8 cellular contexts compared by ENCODE assay signal in genomic region chr16:50806099-50807062, GRCh38.
DNase-seq lines count a peak whose midpoint lies in the region; ATAC-seq, FAIRE-seq and TF ChIP-seq lines count a peak whose summit lies in the region.

No MANE protein-coding gene starts in this region.

- H2BK120ac ChIP-seq in H1 (replicated peaks; ENCODE audit: low read depth, low read length) = no peak overlapping the region

- DNase-seq in CD8-positive, alpha-beta memory T cell = peak; percentile 76 to 89 (median 86)
- DNase-seq in HL-60 (ENCODE audit: low read depth in 1 of 2, low spot score in 1 of 2) (peak; percentile 66 to 85), NCI-H82 treated with DMSO at 0.1 percent for 48 hours (lab: John Stamatoyannopoulos, UW; ENCODE audit: unreplicated experiment) (peak; percentile 95), H1 (ENCODE audit: low read depth in 1 of 2, low spot score in 2 of 2) (peak; percentile 62 to 91), medulla oblongata (ENCODE audit: extremely low spot score) (peak; percentile 98)
- DNase-seq in activated CD8-positive, alpha-beta memory T cell treated with anti-CD3 and anti-CD28 coated beads for 1 hour (ENCODE audit: extremely low read depth in 1 of 2, low read depth in 1 of 2) = peak; percentile 58 to 64
- DNase-seq in stimulated activated CD8-positive, alpha-beta memory T cell treated with anti-CD3 and anti-CD28 coated beads, Interleukin-12 subunit alpha, Interleukin-12 subunit beta, amount 100 ng/mL, for 24 hours (ENCODE audit: extremely low read depth) = peak; percentile 47

- H3K9ac ChIP-seq in H1 (replicated peaks in 1 of 4; ENCODE audit: extremely low read depth in 1 of 4, low read depth in 3 of 4, low read length in 3 of 4) = no peak overlapping the region

- no peak for TF ChIP-seq POLR2A in H1 (IDR thresholded peaks at IDR 0.05; ENCODE audit: control extremely low read depth in 1 of 2, low read depth in 2 of 2, low read length in 2 of 2)

- peak overlapping the region; percentile 4 to 91 (median 78) for H3K27ac Mint-ChIP-seq in CD8-positive, alpha-beta memory T cell

- H3K79me2 ChIP-seq in H1 (ENCODE audit: control insufficient read depth in 1 of 2, insufficient read depth in 2 of 2, low read length in 2 of 2) = no peaks in the 10 kb centered on the region

- H3K4me1 ChIP-seq in CD8-positive, alpha-beta memory T cell (ENCODE audit: insufficient read depth, low read length) = peaks cover 6% of the 10 kb centered on the region
- H3K4me1 ChIP-seq in H1 (replicated peaks in 1 of 4; ENCODE audit: control insufficient read depth in 3 of 4, insufficient read depth in 4 of 4, low read length in 3 of 4) = peaks cover 0 to 5% (median 0%) of the 10 kb centered on the region in 4 experiments; a peak in 2 of 7 replicates

- no peak overlapping the region for H2BK5ac ChIP-seq in H1 (ENCODE audit: low read depth, low read length)

- no peak overlapping the region for H3K14ac ChIP-seq in H1 (ENCODE audit: insufficient read length)

- 29% methylated on average over 26 of the region's 26 CpGs; no CpG with 5 or more reads in 1 of the 2 experiments for WGBS in H1 (ENCODE audit: extremely low coverage in 1 of 2, insufficient coverage in 1 of 2, insufficient read length in 1 of 2, insufficient replicate concordance in 2 of 2, low coverage in 1 of 2, low lambda C conversion rate in 2 of 2, missing lambda C conversion rate in 1 of 2), 2 experiments

- H3K9me3 Mint-ChIP-seq in CD8-positive, alpha-beta memory T cell = no peaks in the 10 kb centered on the region

- no peaks in the 10 kb centered on the region for H4K20me1 ChIP-seq in H1 (replicated peaks in 1 of 2; ENCODE audit: control insufficient read depth in 1 of 2, insufficient read depth in 2 of 2, low read length in 2 of 2)

- no peak overlapping the region for H2AK5ac ChIP-seq in H1 (ENCODE audit: low read depth, low read length)

- H3K4me2 ChIP-seq in H1 (ENCODE audit: insufficient read depth in 1 of 2, low read depth in 2 of 2, low read length in 2 of 2) = peak overlapping the region; percentile 17 to 87

- peaks cover 0 to 9% (median 0%) of the 10 kb centered on the region in 3 donors for H3K36me3 Mint-ChIP-seq in CD8-positive, alpha-beta memory T cell

- H3K36me3 ChIP-seq in CD8-positive, alpha-beta memory T cell (ENCODE audit: insufficient read depth, low read length) = no peaks in the 10 kb centered on the region
- no peaks in the 10 kb centered on the region for H3K36me3 ChIP-seq in H1 (ENCODE audit: control insufficient read depth in 2 of 4, insufficient read depth in 4 of 4, low read length in 3 of 4)

- no peak overlapping the region for H4K91ac ChIP-seq in H1 (replicated peaks; ENCODE audit: insufficient read length, low read length)

- no peaks in the 10 kb centered on the region for H3K79me1 ChIP-seq in H1 (ENCODE audit: low read depth, low read length)

- no peak overlapping the region for H3K27ac ChIP-seq in CD8-positive, alpha-beta memory T cell (ENCODE audit: low read depth, low read length)
- no peak overlapping the region for H3K27ac ChIP-seq in HL-60 (replicated peaks)
- H3K27ac ChIP-seq in H1 (ENCODE audit: low read depth, low read length) = no peak overlapping the region

- no peak overlapping the region for H2BK15ac ChIP-seq in H1 (ENCODE audit: low read length)

- no peak overlapping the region for H4K5ac ChIP-seq in H1 (ENCODE audit: insufficient read length, low read depth, low read length)

- H3K4me1 Mint-ChIP-seq in CD8-positive, alpha-beta memory T cell = peaks cover 8 to 12% (median 10%) of the 10 kb centered on the region in 3 donors

- no peak overlapping the region for H3K56ac ChIP-seq in H1 (replicated peaks; ENCODE audit: insufficient read length, low read depth, low read length)

- H3K4me3 ChIP-seq in CD8-positive, alpha-beta memory T cell (ENCODE audit: low read length) = peak overlapping the region; percentile 53
- H3K4me3 ChIP-seq in HL-60 (replicated peaks; ENCODE audit: insufficient read depth, low read length) = no peak overlapping the region
- H3K4me3 ChIP-seq in H1 (ENCODE audit: extremely low read depth in 1 of 4, insufficient read depth in 2 of 4, low read depth in 3 of 4, low read length in 4 of 4) = peak overlapping the region; percentile 18 to 53 (median 38); a peak in 7 of 8 replicates

- peaks cover 0 to 2% of the 10 kb centered on the region in 2 donors for H3K27me3 Mint-ChIP-seq in CD8-positive, alpha-beta memory T cell

- ATAC-seq in GM19467 (IDR thresholded peaks at IDR 0.05; ENCODE audit: unreplicated experiment) = peak; percentile 91

- peak; percentile 88 for FAIRE-seq in H1 (lab: Jason Lieb, UNC)

- no peak overlapping the region for H3K4ac ChIP-seq in H1 (replicated peaks; ENCODE audit: insufficient read length, low read depth, low read length)

- TF ChIP-seq CTCF in HL-60 (IDR thresholded peaks at IDR 0.05; ENCODE audit: insufficient read depth, low read length) (peak; percentile 77), H1 (IDR thresholded peaks at IDR 0.05; ENCODE audit: control extremely low read depth in 1 of 3, insufficient read depth in 1 of 3, low read depth in 1 of 3, low read length in 3 of 3) (peak; percentile 72 to 94 (median 73))

- H3K9me3 ChIP-seq in CD8-positive, alpha-beta memory T cell (ENCODE audit: low read length) = no peaks in the 10 kb centered on the region
- H3K9me3 ChIP-seq in H1 (ENCODE audit: insufficient read depth in 2 of 2, low read depth in 1 of 2, low read length in 1 of 2) = no peaks in the 10 kb centered on the region

- peak; percentile 80 to 83 for TF ChIP-seq RAD21 in H1 (IDR thresholded peaks at IDR 0.05 in 1 of 2, conservative IDR thresholded peaks at IDR 0.05 in 1 of 2; ENCODE audit: low read depth in 2 of 2, low read length in 2 of 2)

- no peaks in the 10 kb centered on the region for H3K27me3 ChIP-seq in CD8-positive, alpha-beta memory T cell (ENCODE audit: insufficient read depth, low read length, poor library complexity, severe bottlenecking)
- H3K27me3 ChIP-seq in HL-60 (ENCODE audit: insufficient read depth, poor library complexity, severe bottlenecking) = peaks cover 2% of the 10 kb centered on the region
- H3K27me3 ChIP-seq in H1 (replicated peaks in 1 of 4; ENCODE audit: control insufficient read depth in 3 of 4, extremely low read depth in 1 of 4, insufficient read depth in 3 of 4, low read length in 3 of 4) = no peaks in the 10 kb centered on the region

- H4K8ac ChIP-seq in H1 (ENCODE audit: extremely low read depth, insufficient read depth, low read length) = no peak overlapping the region

- CTCF ChIA-PET in CD8-positive, alpha-beta memory T cell (lab: Charles Lee) = interaction anchor here (0.7 to 5.2 kb wide), 77 partner anchors 9 to 782 kb away, joined by 3 to 79 read pairs (median 4); partner anchors contain the start of genes CNEP1R1, CYLD, HEATR3 and SNX20
- CTCF ChIA-PET in H1 (lab: Charles Lee; ENCODE audit: partially characterized antibody) = interaction anchor here (0.5 to 13.4 kb wide), 100 partner anchors 8 to 1058 kb away, joined by 3 to 251 read pairs (median 4); partner anchors contain the start of genes ADCY7, CYLD and SNX20

- POLR2A ChIA-PET in CD8-positive, alpha-beta memory T cell (lab: Charles Lee) = interaction anchor here (0.6 to 1.2 kb wide), 3 partner anchors 108 to 781 kb away, joined by 3 to 4 read pairs (median 4); partner anchors contain the start of gene CNEP1R1
- POLR2A ChIA-PET in H1 (lab: Charles Lee; ENCODE audit: partially characterized antibody) = interaction anchor here (1.3 kb wide), 1 partner anchor 25 kb away, joined by 3 read pairs; no protein-coding TSS in a partner anchor

- H3K23me2 ChIP-seq in H1 (ENCODE audit: low read depth, low read length) = 0 out of 2 replicates have a peak, but pooled peaks cover 2% of the 10 kb centered on the region

- peak overlapping the region; percentile 99 for H2AFZ ChIP-seq in H1 (ENCODE audit: low read length)

- H2BK12ac ChIP-seq in H1 (ENCODE audit: low read depth, low read length) = no peak overlapping the region

- H3K23ac ChIP-seq in H1 (ENCODE audit: insufficient read length) = no peak overlapping the region

- H2BK20ac ChIP-seq in H1 (ENCODE audit: low read length) = no peak overlapping the region

- H3K4me3 Mint-ChIP-seq in CD8-positive, alpha-beta memory T cell = peak overlapping the region; percentile 15 to 87 (median 80)

- no peak overlapping the region for H3K18ac ChIP-seq in H1 (ENCODE audit: extremely low read depth, low read length)

- TF ChIP-seq EP300 in H1 (IDR thresholded peaks at IDR 0.05; ENCODE audit: borderline replicate concordance in 1 of 2, low read depth in 2 of 2, low read length in 2 of 2) = no peak

TF ChIP-seq in H1, 55 proteins besides CTCF, POLR2A, EP300 and RAD21 (continues in another document):
- TF ChIP-seq SUZ12 (IDR thresholded peaks at IDR 0.05; ENCODE audit: low read length) = no peak

Comparison
In these comparisons a context has a peak if more than half of its experiments do, and no peak if none do; other contexts are left out.
1. DNase-seq: peak in every context shown above with its lines; median percentile 98 in medulla oblongata; 95 in NCI-H82 treated with DMSO at 0.1 percent for 48 hours; 86 in CD8-positive, alpha-beta memory T cell; 76 in H1; 76 in HL-60; 61 in activated CD8-positive, alpha-beta memory T cell treated with anti-CD3 and anti-CD28 coated beads for 1 hour; 47 in stimulated activated CD8-positive, alpha-beta memory T cell treated with anti-CD3 and anti-CD28 coated beads, Interleukin-12 subunit alpha, Interleukin-12 subunit beta, amount 100 ng/mL, for 24 hours.